ENCODE assay signal across 15 cellular contexts in the genomic region with DNA sequence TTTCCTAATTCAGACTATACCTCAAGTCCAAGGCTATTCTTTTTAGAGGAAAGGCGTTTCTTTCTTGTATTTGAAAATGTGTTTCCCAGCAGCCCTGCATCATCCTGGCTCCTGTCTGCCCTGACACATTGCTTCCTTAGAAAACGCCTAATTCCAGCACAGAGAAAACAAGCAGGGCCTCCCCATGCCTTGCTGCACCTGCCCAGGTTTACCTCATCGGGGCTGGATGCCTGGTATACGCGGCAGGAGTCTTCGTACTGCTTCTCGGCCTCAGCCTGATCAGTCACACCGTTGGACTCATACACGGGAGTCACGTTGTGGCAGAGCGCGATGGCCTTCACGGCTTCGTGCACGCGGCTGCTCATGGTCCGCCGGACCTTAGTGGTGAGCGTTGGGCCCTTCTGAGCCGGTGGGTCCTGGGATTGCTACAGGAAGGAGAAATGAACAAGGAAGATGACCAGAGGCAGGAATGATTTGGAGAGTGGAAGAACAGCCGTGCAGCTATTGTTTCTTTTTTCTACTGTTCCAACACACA.
DNase-seq lines count a peak whose midpoint lies in the region; ATAC-seq, FAIRE-seq and TF ChIP-seq lines count a peak whose summit lies in the region.
"Had no signal": no experiment of that assay in that cellular context is flagged by ENCODE, and none has a peak within 500 bp of the region (broad histone marks: within the 10 kb centered on the region; RNA-seq: fewer than 3 reads in every experiment).

No MANE protein-coding gene starts in this region.

- no peak overlapping the region for H3K4me2 ChIP-seq in H1 (ENCODE audit: insufficient read depth in 1 of 2, low read depth in 2 of 2, low read length in 2 of 2)
- H3K4me2 ChIP-seq: A549 had no signal

- peaks cover 0 to 8% (median 5%) of the 10 kb centered on the region in 4 experiments; a peak in 4 of 7 replicates for H3K4me1 ChIP-seq in H1 (replicated peaks in 1 of 4; ENCODE audit: control insufficient read depth in 3 of 4, insufficient read depth in 4 of 4, low read length in 3 of 4)

- H2BK5ac ChIP-seq in H1 (ENCODE audit: low read depth, low read length) = 0 out of 2 replicates have a peak overlapping the region, but pooled peaks have one; percentile 32

- peak overlapping the region; percentile 11 for H3K27ac Mint-ChIP-seq in stimulated activated effector memory CD8-positive, alpha-beta T cell treated with anti-CD3 and anti-CD28 coated beads, Interleukin-12 subunit alpha, Interleukin-12 subunit beta, amount 100 ng/mL, for 72 hours
- H3K27ac Mint-ChIP-seq: CD4-positive, alpha-beta T cell had no signal

- H3K18ac ChIP-seq in H1 (ENCODE audit: extremely low read depth, low read length) = no peak overlapping the region

- H3K27me3 ChIP-seq in H1 (replicated peaks in 1 of 4; ENCODE audit: control insufficient read depth in 3 of 4, extremely low read depth in 1 of 4, insufficient read depth in 3 of 4, low read length in 3 of 4) = no peaks in the 10 kb centered on the region

- H3K4me3 Mint-ChIP-seq in stimulated activated effector memory CD8-positive, alpha-beta T cell treated with anti-CD3 and anti-CD28 coated beads, Interleukin-12 subunit alpha, Interleukin-12 subunit beta, amount 100 ng/mL, for 72 hours = no peak overlapping the region
- H3K4me3 Mint-ChIP-seq: CD4-positive, alpha-beta T cell had no signal

- H2BK15ac ChIP-seq in H1 (ENCODE audit: low read length) = peak overlapping the region; percentile 16; the same call in 1 of the 2 replicates

- no peak overlapping the region for H2BK120ac ChIP-seq in H1 (replicated peaks; ENCODE audit: low read depth, low read length)

- H4K5ac ChIP-seq in H1 (ENCODE audit: insufficient read length, low read depth, low read length) = no peak overlapping the region

- H2BK12ac ChIP-seq in H1 (ENCODE audit: low read depth, low read length) = no peak overlapping the region

- WGBS in H1 (ENCODE audit: extremely low coverage in 1 of 2, insufficient coverage in 1 of 2, insufficient read length in 1 of 2, insufficient replicate concordance in 2 of 2, low coverage in 1 of 2, low lambda C conversion rate in 2 of 2, missing lambda C conversion rate in 1 of 2), 2 experiments = 92% methylated on average over 20 of the region's 21 CpGs; no CpG with 5 or more reads in 1 of the 2 experiments

- in situ Hi-C loops in G401 (cut with HindIII; ENCODE audit: low sequenced_read_pairs) = no loop called here

- DNase-seq in G401 (ENCODE audit: low spot score) (peak; percentile 74), HTR-8/SVneo (ENCODE audit: insufficient read length, low spot score) (no peak), H1 (ENCODE audit: low read depth in 1 of 2, low spot score in 2 of 2) (no peak), AG20443 (ENCODE audit: low spot score) (no peak), OCI-M2 (lab: John Stamatoyannopoulos, UW; ENCODE audit: unreplicated experiment) (no peak), GM12891 (ENCODE audit: insufficient read length, low spot score) (no peak)
- no peak for DNase-seq in stimulated activated effector memory CD8-positive, alpha-beta T cell treated with anti-CD3 and anti-CD28 coated beads, Interleukin-12 subunit alpha, Interleukin-12 subunit beta, amount 100 ng/mL, for 72 hours (ENCODE audit: low spot score in 2 of 2)
- DNase-seq: CD4-positive, alpha-beta T cell; DMS79; GDM1; Kasumi-1; KBM-7 had no signal

- H2AFZ ChIP-seq in H1 (ENCODE audit: low read length) = no peak overlapping the region

- 0 out of 8 replicates have a peak, but pooled peaks cover 0 to 3% (median 0%) of the 10 kb centered on the region in 4 experiments for H3K36me3 ChIP-seq in H1 (ENCODE audit: control insufficient read depth in 2 of 4, insufficient read depth in 4 of 4, low read length in 3 of 4)

- CTCF ChIA-PET in H1 (lab: Charles Lee; ENCODE audit: partially characterized antibody) = interaction anchor here (1.3 kb wide), 1 partner anchor 14 kb away, joined by 3 read pairs; no protein-coding TSS in a partner anchor

- no peak overlapping the region for H2BK20ac ChIP-seq in H1 (ENCODE audit: low read length)

- no peaks in the 10 kb centered on the region for H3K79me1 ChIP-seq in H1 (ENCODE audit: low read depth, low read length)

- H3K36me3 Mint-ChIP-seq in stimulated activated effector memory CD8-positive, alpha-beta T cell treated with anti-CD3 and anti-CD28 coated beads, Interleukin-12 subunit alpha, Interleukin-12 subunit beta, amount 100 ng/mL, for 72 hours = no peaks in the 10 kb centered on the region

- no peak overlapping the region for H3K4ac ChIP-seq in H1 (replicated peaks; ENCODE audit: insufficient read length, low read depth, low read length)

- H4K20me1 ChIP-seq in H1 (replicated peaks in 1 of 2; ENCODE audit: control insufficient read depth in 1 of 2, insufficient read depth in 2 of 2, low read length in 2 of 2) = no peaks in the 10 kb centered on the region

- no peaks in the 10 kb centered on the region for H3K23me2 ChIP-seq in H1 (ENCODE audit: low read depth, low read length)

- ATAC-seq in stimulated activated effector memory CD8-positive, alpha-beta T cell treated with anti-CD3 and anti-CD28 coated beads, Interleukin-12 subunit alpha, Interleukin-12 subunit beta, amount 100 ng/mL, for 72 hours = no peak
- no peak for ATAC-seq in GM18505 (IDR thresholded peaks at IDR 0.05; ENCODE audit: unreplicated experiment)
- ATAC-seq: A549 had no signal

- no peaks in the 10 kb centered on the region for H3K9me3 ChIP-seq in H1 (ENCODE audit: insufficient read depth in 2 of 2, low read depth in 1 of 2, low read length in 1 of 2)
- H3K9me3 ChIP-seq: A549 had no signal

- TF ChIP-seq CTCF in H1 (IDR thresholded peaks at IDR 0.05; ENCODE audit: control extremely low read depth in 1 of 3, insufficient read depth in 1 of 3, low read depth in 1 of 3, low read length in 3 of 3) = no peak

- no peaks in the 10 kb centered on the region for H3K9me3 Mint-ChIP-seq in stimulated activated effector memory CD8-positive, alpha-beta T cell treated with anti-CD3 and anti-CD28 coated beads, Interleukin-12 subunit alpha, Interleukin-12 subunit beta, amount 100 ng/mL, for 72 hours
- H3K9me3 Mint-ChIP-seq: CD4-positive, alpha-beta T cell had no signal

- H3K4me3 ChIP-seq in H1 (ENCODE audit: extremely low read depth in 1 of 4, insufficient read depth in 2 of 4, low read depth in 3 of 4, low read length in 4 of 4) = no peak overlapping the region
- H3K4me3 ChIP-seq: A549 had no signal

- H4K91ac ChIP-seq in H1 (replicated peaks; ENCODE audit: insufficient read length, low read length) = no peak overlapping the region

- H3K9ac ChIP-seq in H1 (replicated peaks in 1 of 4; ENCODE audit: extremely low read depth in 1 of 4, low read depth in 3 of 4, low read length in 3 of 4) = no peak overlapping the region

- POLR2A ChIA-PET in H1 (lab: Charles Lee; ENCODE audit: partially characterized antibody) = no interaction called here

- no peak for TF ChIP-seq EP300 in H1 (IDR thresholded peaks at IDR 0.05; ENCODE audit: borderline replicate concordance in 1 of 2, low read depth in 2 of 2, low read length in 2 of 2)

- H3K14ac ChIP-seq in H1 (ENCODE audit: insufficient read length) = no peak overlapping the region

- H4K8ac ChIP-seq in H1 (ENCODE audit: extremely low read depth, insufficient read depth, low read length) = no peak overlapping the region

- no peak overlapping the region for H3K56ac ChIP-seq in H1 (replicated peaks; ENCODE audit: insufficient read length, low read depth, low read length)

- H3K27ac ChIP-seq in H1 (ENCODE audit: low read depth, low read length) = no peak overlapping the region

- peaks cover 8% of the 10 kb centered on the region for H3K4me1 Mint-ChIP-seq in stimulated activated effector memory CD8-positive, alpha-beta T cell treated with anti-CD3 and anti-CD28 coated beads, Interleukin-12 subunit alpha, Interleukin-12 subunit beta, amount 100 ng/mL, for 72 hours

- TF ChIP-seq RAD21 in H1 (IDR thresholded peaks at IDR 0.05 in 1 of 2, conservative IDR thresholded peaks at IDR 0.05 in 1 of 2; ENCODE audit: low read depth in 2 of 2, low read length in 2 of 2) = no peak

- H2AK5ac ChIP-seq in H1 (ENCODE audit: low read depth, low read length) = no peak overlapping the region

- H3K23ac ChIP-seq in H1 (ENCODE audit: insufficient read length) = no peak overlapping the region

- TF ChIP-seq POLR2A in H1 (IDR thresholded peaks at IDR 0.05; ENCODE audit: control extremely low read depth in 1 of 2, low read depth in 2 of 2, low read length in 2 of 2) (no peak), GM18505 (IDR thresholded peaks at IDR 0.05; ENCODE audit: borderline replicate concordance, extremely low read depth, insufficient read depth, insufficient read length) (no peak), GM12891 (IDR thresholded peaks at IDR 0.05; ENCODE audit: low read depth, low read length) (no peak)

- FAIRE-seq in HTR-8/SVneo (lab: Jason Lieb, UNC) = peak; percentile 52
- no peak for FAIRE-seq in H1 (lab: Jason Lieb, UNC)
- FAIRE-seq in GM12891 (lab: Jason Lieb, UNC) = no peak
- FAIRE-seq: A549, H54 had no signal

- no peaks in the 10 kb centered on the region for H3K79me2 ChIP-seq in H1 (ENCODE audit: control insufficient read depth in 1 of 2, insufficient read depth in 2 of 2, low read length in 2 of 2)

TF ChIP-seq in H1, 55 proteins besides CTCF, POLR2A, EP300 and RAD21 (continues in another document):
- TF ChIP-seq CTBP2 (IDR thresholded peaks at IDR 0.05; ENCODE audit: borderline replicate concordance, insufficient read depth, insufficient read length, low read length) (no peak), TCF12 (IDR thresholded peaks at IDR 0.05; ENCODE audit: low read depth, low read length) (no peak), KDM4A (IDR thresholded peaks at IDR 0.05; ENCODE audit: low read depth, low read length, severe bottlenecking) (no peak), RFX5 (IDR thresholded peaks at IDR 0.05; ENCODE audit: borderline replicate concordance, low read depth, low read length) (no peak), ASH2L (IDR thresholded peaks at IDR 0.05; ENCODE audit: low read length) (no peak), CHD2 (IDR thresholded peaks at IDR 0.05; ENCODE audit: low read length) (no peak), GTF2F1 (IDR thresholded peaks at IDR 0.05; ENCODE audit: borderline replicate concordance, low read depth, low read length) (no peak), HDAC6 (IDR thresholded peaks at IDR 0.05; ENCODE audit: low read depth, low read length) (no peak)

TF ChIP-seq in GM12891, 5 proteins besides CTCF, POLR2A, EP300 and RAD21:
- TF ChIP-seq PAX5 (IDR thresholded peaks at IDR 0.05; ENCODE audit: insufficient read depth, low read length, severe bottlenecking) = no peak
- no peak for TF ChIP-seq POU2F2 (IDR thresholded peaks at IDR 0.05; ENCODE audit: low read depth, low read length)
- TF ChIP-seq POLR2AphosphoS5 (IDR thresholded peaks at IDR 0.05; ENCODE audit: low read depth, low read length) = no peak
- TF ChIP-seq TAF1 (IDR thresholded peaks at IDR 0.05; ENCODE audit: low read depth, low read length) = no peak
